In genomic region chr4:158670975-158671664, GRCh38 we compare ENCODE assay signal across 1 cellular context.
TF ChIP-seq lines count a peak whose summit lies in the region.

No MANE protein-coding gene starts in this region.

TF ChIP-seq in HepG2, 621 proteins besides CTCF, POLR2A, EP300 and RAD21 (continued from another document):
- no peak for TF ChIP-seq KIAA2018 (CRISPR knock-in tag; IDR thresholded peaks at IDR 0.05; ENCODE audit: borderline replicate concordance)
- no peak for TF ChIP-seq MEIS2 (CRISPR knock-in tag; IDR thresholded peaks at IDR 0.05)
- no peak for TF ChIP-seq ZKSCAN1 (IDR thresholded peaks at IDR 0.05; ENCODE audit: low read length)
